Comparison of ENCODE assay signal across 31 cellular contexts in the genomic region with DNA sequence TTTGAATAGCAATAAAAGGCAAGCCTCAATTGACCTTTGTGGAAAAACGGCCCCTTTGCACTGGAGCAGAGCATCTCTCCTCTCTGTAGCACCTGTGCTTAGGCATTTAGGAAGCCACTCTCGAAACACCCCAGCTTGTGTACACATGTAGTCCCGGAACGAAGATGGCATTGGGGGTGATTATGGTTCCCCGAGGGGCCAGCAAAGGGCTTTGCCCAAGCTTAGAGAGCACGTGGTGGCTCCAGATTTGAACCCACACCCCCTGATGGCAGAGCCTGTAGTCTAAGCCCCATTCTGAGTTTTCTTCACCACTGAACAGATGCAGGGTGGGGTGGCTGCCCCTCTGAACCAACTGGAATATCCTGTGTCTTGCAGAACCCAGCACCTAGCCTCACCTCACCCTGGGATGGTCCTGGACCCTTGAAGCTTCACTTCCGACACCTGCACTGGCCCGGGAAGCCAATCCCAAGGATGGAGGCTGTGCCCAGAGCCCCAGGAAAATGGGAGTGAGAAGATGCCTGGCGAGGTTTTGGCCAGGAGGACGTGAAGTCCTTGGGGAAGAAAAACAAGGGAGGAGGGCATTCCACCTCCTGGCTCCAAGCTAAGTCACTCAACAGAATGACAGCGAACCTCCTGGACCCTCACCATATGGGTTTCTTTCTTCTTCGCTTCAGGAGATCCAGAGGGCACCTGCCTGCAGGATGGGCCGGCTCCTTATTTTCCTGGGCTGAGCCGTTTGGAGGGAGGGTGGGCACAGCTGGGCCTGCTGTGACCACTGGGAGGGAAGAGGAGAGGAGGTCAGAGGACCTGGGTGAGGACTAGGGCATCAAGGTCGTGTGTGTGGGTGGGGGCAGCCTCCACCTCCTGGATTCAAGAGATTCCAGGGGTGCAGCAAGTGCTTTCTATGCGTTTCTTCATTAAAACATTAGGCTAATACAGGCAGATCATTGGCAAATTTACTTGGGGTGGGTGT. TPM values are rescaled to one million over a fixed set of nuclear protein-coding genes. Genes with fewer than 3 reads are reported as not detected.
DNase-seq lines count a peak whose midpoint lies in the region; ATAC-seq and TF ChIP-seq lines count a peak whose summit lies in the region.
"Had no signal": no experiment of that assay in that cellular context is flagged by ENCODE, and none has a peak within 500 bp of the region (broad histone marks: within the 10 kb centered on the region; RNA-seq: fewer than 3 reads in every experiment).

No MANE protein-coding gene starts in this region.

- H3K36me3 Mint-ChIP-seq in activated CD4-positive, alpha-beta T cell treated with anti-CD3 and anti-CD28 coated beads, Interleukin-2, amount 10 ng/mL, durations not matched to agents 24 days and 14 days (ENCODE audit: low read depth): no peaks in the 10 kb centered on the region
- no peaks in the 10 kb centered on the region for H3K36me3 Mint-ChIP-seq in CD14-positive monocyte
- H3K36me3 Mint-ChIP-seq: activated naive CD8-positive, alpha-beta T cell treated with anti-CD3 and anti-CD28 coated beads for 36 hours; mesothelial cell of epicardium; T-cell had no signal

- intact Hi-C loops in activated CD4-positive, alpha-beta T cell treated with anti-CD3 and anti-CD28 coated beads, Interleukin-2, amount 10 ng/mL, durations not matched to agents 24 days and 14 days (cut with micrococcal nuclease): no loop called here
- intact Hi-C loops in CD14-positive monocyte (cut with micrococcal nuclease) (no loop called here), colonic mucosa (cut with DNase I) (no loop called here)

- H3K27ac Mint-ChIP-seq in activated CD4-positive, alpha-beta T cell treated with anti-CD3 and anti-CD28 coated beads, Interleukin-2, amount 10 ng/mL, durations not matched to agents 24 days and 14 days: no peak overlapping the region
- H3K27ac Mint-ChIP-seq in CD14-positive monocyte: no peak overlapping the region
- H3K27ac Mint-ChIP-seq: activated CD4-positive, alpha-beta T cell treated with anti-CD3 and anti-CD28 coated beads, Interleukin-2, amount 10 ng/mL, durations not matched to agents 7 days and 5 days; activated naive CD8-positive, alpha-beta T cell treated with anti-CD3 and anti-CD28 coated beads for 36 hours; activated T-helper 2 cell treated with anti-CD3 and anti-CD28 coated beads, Interferon-gamma antibody, Interleukin-2, Interleukin-4, amounts not matched to agents 10 μg/mL and 5 μg/mL and 100 μg/mL, durations not matched to agents 14 hours and 24 hours and 36 hours; CD4-positive, alpha-beta T cell; H9; mesothelial cell of epicardium; stimulated activated naive B cell treated with anti-CD40 and anti-IgM and Interleukin-4, amounts not matched to agents 10 μg/mL and 1 μg/mL and 100 μg/mL, for 72 hours; T-cell had no signal

- H3K36me3 ChIP-seq in colonic mucosa (no peaks in the 10 kb centered on the region), neuronal stem cell (replicated peaks in 1 of 2; ENCODE audit: control insufficient read depth in 2 of 2, insufficient read depth in 2 of 2, low read length in 2 of 2) (no peaks in the 10 kb centered on the region), mesendoderm (ENCODE audit: control insufficient read depth, insufficient read depth, low read length) (no peaks in the 10 kb centered on the region)
- H3K36me3 ChIP-seq: left ventricle myocardium inferior had no signal

- no peak for TF ChIP-seq CTCF in CD14-positive monocyte (IDR thresholded peaks at IDR 0.05)
- TF ChIP-seq CTCF in colonic mucosa (IDR thresholded peaks at IDR 0.05): no peak

- H3K23ac ChIP-seq in neuronal stem cell (ENCODE audit: low read depth, low read length, poor library complexity): no peak overlapping the region
- no peak overlapping the region for H3K23ac ChIP-seq in mesendoderm (ENCODE audit: low read length)

- H3K9me3 ChIP-seq in colonic mucosa: no peaks in the 10 kb centered on the region
- H3K9me3 ChIP-seq in neuronal stem cell (replicated peaks in 1 of 2; ENCODE audit: control insufficient read depth in 2 of 2, insufficient read depth in 1 of 2, low read depth in 1 of 2, low read length in 2 of 2): no peaks in the 10 kb centered on the region
- H3K9me3 ChIP-seq: psoas muscle had no signal

- H2BK5ac ChIP-seq in neuronal stem cell (ENCODE audit: low read length) (no peak overlapping the region), mesendoderm (ENCODE audit: low read length) (no peak overlapping the region)

- no peak overlapping the region for H3K56ac ChIP-seq in mesendoderm (ENCODE audit: low read length)

- no peak overlapping the region for H3K9ac ChIP-seq in colonic mucosa (ENCODE audit: low read depth in 2 of 2, low read length in 2 of 2)
- H3K9ac ChIP-seq in neuronal stem cell (ENCODE audit: low read depth, low read length, poor library complexity): no peak overlapping the region
- no peak overlapping the region for H3K9ac ChIP-seq in mesendoderm (ENCODE audit: low read length)

- H3K27me3 ChIP-seq in colonic mucosa (no peaks in the 10 kb centered on the region), neuronal stem cell (ENCODE audit: control insufficient read depth in 3 of 3, insufficient read depth in 3 of 3, low read depth in 1 of 3, low read length in 3 of 3) (peaks cover 0 to 51% (median 0%) of the 10 kb centered on the region in 3 experiments), mesendoderm (ENCODE audit: insufficient read depth, low read length, poor library complexity) (no peaks in the 10 kb centered on the region)

- H4K91ac ChIP-seq in neuronal stem cell (ENCODE audit: low read depth, low read length, poor library complexity): no peak overlapping the region

- ATAC-seq in stimulated activated naive CD8-positive, alpha-beta T cell treated with anti-CD3 and anti-CD28 coated beads, Interleukin-15, Interleukin-2, amounts not matched to agents 100 U/mL and 50 U/mL, for 24 hours: no peak
- ATAC-seq: GM12878; psoas muscle; stimulated activated naive B cell treated with anti-CD40 and anti-IgM and Interleukin-4, amounts not matched to agents 10 μg/mL and 1 μg/mL and 100 μg/mL, for 72 hours; T-cell had no signal

- peak overlapping the region; percentile 63 for H3K14ac ChIP-seq in neuronal stem cell (ENCODE audit: low read length)

- H4K5ac ChIP-seq in mesendoderm (ENCODE audit: low read length): no peak overlapping the region

- H3K4me2 ChIP-seq in neuronal stem cell (ENCODE audit: insufficient read depth, low read length, poor library complexity, severe bottlenecking) (no peak overlapping the region), mesendoderm (ENCODE audit: low read length) (no peak overlapping the region)

- no peak overlapping the region for H3K4me3 Mint-ChIP-seq in activated CD4-positive, alpha-beta T cell treated with anti-CD3 and anti-CD28 coated beads, Interleukin-2, amount 10 ng/mL, durations not matched to agents 24 days and 14 days
- no peak overlapping the region for H3K4me3 Mint-ChIP-seq in CD14-positive monocyte
- H3K4me3 Mint-ChIP-seq: activated CD4-positive, alpha-beta T cell treated with anti-CD3 and anti-CD28 coated beads, Interleukin-2, amount 10 ng/mL, durations not matched to agents 7 days and 5 days; activated naive CD8-positive, alpha-beta T cell treated with anti-CD3 and anti-CD28 coated beads for 36 hours; CD4-positive, alpha-beta T cell; H9; mesothelial cell of epicardium; stimulated activated naive B cell treated with anti-CD40 and anti-IgM and Interleukin-4, amounts not matched to agents 10 μg/mL and 1 μg/mL and 100 μg/mL, for 72 hours; T-cell had no signal

- peaks cover 3% of the 10 kb centered on the region for H3K9me3 Mint-ChIP-seq in activated CD4-positive, alpha-beta T cell treated with anti-CD3 and anti-CD28 coated beads, Interleukin-2, amount 10 ng/mL, durations not matched to agents 24 days and 14 days
- H3K9me3 Mint-ChIP-seq in CD14-positive monocyte: peaks cover 0 to 10% (median 5%) of the 10 kb centered on the region in 7 donors
- H3K9me3 Mint-ChIP-seq: activated CD4-positive, alpha-beta T cell treated with anti-CD3 and anti-CD28 coated beads, Interleukin-2, amount 10 ng/mL, durations not matched to agents 7 days and 5 days; activated T-helper 2 cell treated with anti-CD3 and anti-CD28 coated beads, Interferon-gamma antibody, Interleukin-2, Interleukin-4, amounts not matched to agents 10 μg/mL and 5 μg/mL and 100 μg/mL, durations not matched to agents 14 hours and 24 hours and 36 hours had no signal

- DNase-seq in activated CD4-positive, alpha-beta T cell treated with anti-CD3 and anti-CD28 coated beads, Interleukin-2, amount 10 ng/mL, durations not matched to agents 24 days and 14 days: peak; percentile 38
- DNase-seq in activated CD4-positive, alpha-beta T cell treated with anti-CD3 and anti-CD28 coated beads for 48 hours: no peak
- DNase-seq in CD14-positive monocyte (ENCODE audit: low spot score): peak; percentile 27
- DNase-seq in colonic mucosa: peak; percentile 14
- DNase-seq in neuronal stem cell (ENCODE audit: low spot score): no peak
- no peak for DNase-seq in mesendoderm
- DNase-seq in stimulated activated naive CD8-positive, alpha-beta T cell treated with anti-CD3 and anti-CD28 coated beads, Interleukin-15, Interleukin-2, amounts not matched to agents 100 U/mL and 50 U/mL, for 24 hours: no peak
- DNase-seq in NCI-H226: no peak
- DNase-seq: activated CD4-positive, alpha-beta T cell treated with anti-CD3 and anti-CD28 coated beads, Interleukin-2, amount 10 ng/mL, durations not matched to agents 7 days and 5 days; activated naive CD8-positive, alpha-beta T cell treated with anti-CD3 and anti-CD28 coated beads for 36 hours; CD4-positive, alpha-beta T cell; DMS 273 treated with DMSO at 0.1 percent for 48 hours; effector memory CD4-positive, alpha-beta T cell; EL; H9; KG1; left ventricle myocardium inferior; NCI-H1105; NCI-H187 treated with DMSO at 0.1 percent for 48 hours; NCI-H2171 treated with DMSO at 0.1 percent for 48 hours; NCI-H524 treated with DMSO at 0.1 percent for 48 hours; OCI-M1; psoas muscle; stimulated activated naive B cell treated with anti-CD40 and anti-IgM and Interleukin-4, amounts not matched to agents 10 μg/mL and 1 μg/mL and 100 μg/mL, for 72 hours had no signal

- H3K27ac ChIP-seq in colonic mucosa (no peak overlapping the region), neuronal stem cell (replicated peaks; ENCODE audit: low read length) (no peak overlapping the region), mesendoderm (ENCODE audit: low read depth, low read length) (no peak overlapping the region)
- H3K27ac ChIP-seq: 22Rv1, left ventricle myocardium inferior, psoas muscle, RWPE1 had no signal

- H3K18ac ChIP-seq in neuronal stem cell (ENCODE audit: low read length) (peak overlapping the region; percentile 12), mesendoderm (ENCODE audit: low read length) (no peak overlapping the region)

- no peak overlapping the region for H2BK15ac ChIP-seq in neuronal stem cell (ENCODE audit: low read length)
- no peak overlapping the region for H2BK15ac ChIP-seq in mesendoderm (replicated peaks; ENCODE audit: low read depth)

- H3K4me1 ChIP-seq in colonic mucosa (no peaks in the 10 kb centered on the region), neuronal stem cell (ENCODE audit: control insufficient read depth in 2 of 2, insufficient read depth in 1 of 2, low read depth in 1 of 2, low read length in 2 of 2) (peaks cover 0 to 4% of the 10 kb centered on the region in 2 donors), mesendoderm (ENCODE audit: control insufficient read depth, low read depth, low read length) (no peaks in the 10 kb centered on the region)
- H3K4me1 ChIP-seq: left ventricle myocardium inferior, psoas muscle had no signal

- H2AK5ac ChIP-seq in neuronal stem cell (ENCODE audit: low read depth, low read length): peak overlapping the region; percentile 41
- H2AK5ac ChIP-seq in mesendoderm (ENCODE audit: low read length): no peak overlapping the region

- H2BK12ac ChIP-seq in neuronal stem cell (ENCODE audit: low read length): no peak overlapping the region

- H2AFZ ChIP-seq in neuronal stem cell (ENCODE audit: low read length): no peak overlapping the region

- no peaks in the 10 kb centered on the region for H3K4me1 Mint-ChIP-seq in activated CD4-positive, alpha-beta T cell treated with anti-CD3 and anti-CD28 coated beads, Interleukin-2, amount 10 ng/mL, durations not matched to agents 24 days and 14 days
- peaks cover 3% of the 10 kb centered on the region for H3K4me1 Mint-ChIP-seq in CD14-positive monocyte
- H3K4me1 Mint-ChIP-seq: activated CD4-positive, alpha-beta T cell treated with anti-CD3 and anti-CD28 coated beads, Interleukin-2, amount 10 ng/mL, durations not matched to agents 7 days and 5 days; activated naive CD8-positive, alpha-beta T cell treated with anti-CD3 and anti-CD28 coated beads for 36 hours; mesothelial cell of epicardium; stimulated activated naive B cell treated with anti-CD40 and anti-IgM and Interleukin-4, amounts not matched to agents 10 μg/mL and 1 μg/mL and 100 μg/mL, for 72 hours; T-cell had no signal

- no peak overlapping the region for H4K8ac ChIP-seq in neuronal stem cell (ENCODE audit: low read depth, low read length)
- no peak overlapping the region for H4K8ac ChIP-seq in mesendoderm (ENCODE audit: low read depth, low read length)

- H2BK120ac ChIP-seq in neuronal stem cell (ENCODE audit: low read depth, low read length) (no peak overlapping the region), mesendoderm (ENCODE audit: low read depth, low read length) (no peak overlapping the region)

- WGBS in neuronal stem cell (ENCODE audit: extremely low coverage in 2 of 2, insufficient read length in 2 of 2, insufficient replicate concordance in 1 of 2), 2 donors: no CpG with 5 or more reads among the region's 16 CpGs
- no CpG with 5 or more reads among the region's 16 CpGs for whole genome bisulfite sequencing in mesendoderm (ENCODE audit: extremely low coverage, insufficient coverage, low lambda C conversion rate)

- no peaks in the 10 kb centered on the region for H3K79me1 ChIP-seq in neuronal stem cell (ENCODE audit: low read depth, low read length)
- H3K79me1 ChIP-seq in mesendoderm (ENCODE audit: low read length): no peaks in the 10 kb centered on the region

- H3K4me3 ChIP-seq in colonic mucosa (no peak overlapping the region), neuronal stem cell (ENCODE audit: low read length in 2 of 2) (no peak overlapping the region), mesendoderm (ENCODE audit: low read length) (no peak overlapping the region)
- H3K4me3 ChIP-seq: GM12878, left ventricle myocardium inferior, psoas muscle had no signal

- peaks cover 22% of the 10 kb centered on the region for H3K27me3 Mint-ChIP-seq in activated CD4-positive, alpha-beta T cell treated with anti-CD3 and anti-CD28 coated beads, Interleukin-2, amount 10 ng/mL, durations not matched to agents 24 days and 14 days
- peaks cover 3 to 5% (median 3%) of the 10 kb centered on the region in 3 donors for H3K27me3 Mint-ChIP-seq in CD14-positive monocyte (ENCODE audit: low read depth in 3 of 3)

- H3K4ac ChIP-seq in neuronal stem cell (ENCODE audit: low read length) (no peak overlapping the region), mesendoderm (ENCODE audit: low read depth, low read length) (no peak overlapping the region)

- H3K79me2 ChIP-seq in mesendoderm (ENCODE audit: control insufficient read depth, insufficient read depth, low read length): no peaks in the 10 kb centered on the region

RNA-seq across cellular contexts. Expression of gene IGFN1, which starts 37.7 kb away (rescaled TPM):
- total RNA-seq in activated CD4-positive, alpha-beta T cell treated with anti-CD3 and anti-CD28 coated beads, Interleukin-2, amount 10 ng/mL, durations not matched to agents 24 days and 14 days: not detected in 2 replicates
- polyA plus RNA-seq in CD14-positive monocyte: not detected
- total RNA-seq in colonic mucosa: under 1 TPM; 0.12 to 0.16 TPM
- 0.15 TPM for polyA plus RNA-seq in neuronal stem cell (2013, experiment 1 of 2)
- 0.12 TPM for polyA plus RNA-seq in neuronal stem cell (2013, experiment 2 of 2)
- 0.01 TPM for polyA plus RNA-seq in mesendoderm (2013, experiment 1 of 2)
- polyA plus RNA-seq in mesendoderm (2013, experiment 2 of 2): 0.04 TPM
- total RNA-seq: activated CD4-positive, alpha-beta T cell treated with anti-CD3 and anti-CD28 coated beads, Interleukin-2, amount 10 ng/mL, durations not matched to agents 7 days and 5 days; activated naive CD8-positive, alpha-beta T cell treated with anti-CD3 and anti-CD28 coated beads for 36 hours; activated T-helper 2 cell treated with anti-CD3 and anti-CD28 coated beads, Interferon-gamma antibody, Interleukin-2, Interleukin-4, amounts not matched to agents 10 μg/mL and 5 μg/mL and 100 μg/mL, durations not matched to agents 14 hours and 24 hours and 36 hours; CD4-positive, alpha-beta T cell; GM12878; H9; left ventricle myocardium inferior; T-cell had no signal
- polyA plus RNA-seq: GM12878 had no signal

RNA-seq across cellular contexts. Expression of gene PKP1, which starts 55.0 kb away (rescaled TPM):
- total RNA-seq in activated CD4-positive, alpha-beta T cell treated with anti-CD3 and anti-CD28 coated beads, Interleukin-2, amount 10 ng/mL, durations not matched to agents 24 days and 14 days: not detected in 2 replicates
- polyA plus RNA-seq in CD14-positive monocyte: not detected
- total RNA-seq in colonic mucosa: under 1 TPM; 0.54 to 0.74 TPM
- 0.04 TPM for polyA plus RNA-seq in neuronal stem cell (2013, experiment 1 of 2)
- 0.03 TPM for polyA plus RNA-seq in neuronal stem cell (2013, experiment 2 of 2)
- 0.58 TPM for polyA plus RNA-seq in mesendoderm (2013, experiment 1 of 2)
- polyA plus RNA-seq in mesendoderm (2013, experiment 2 of 2): 0.49 TPM
- total RNA-seq: activated CD4-positive, alpha-beta T cell treated with anti-CD3 and anti-CD28 coated beads, Interleukin-2, amount 10 ng/mL, durations not matched to agents 7 days and 5 days; activated T-helper 2 cell treated with anti-CD3 and anti-CD28 coated beads, Interferon-gamma antibody, Interleukin-2, Interleukin-4, amounts not matched to agents 10 μg/mL and 5 μg/mL and 100 μg/mL, durations not matched to agents 14 hours and 24 hours and 36 hours; CD4-positive, alpha-beta T cell; GM12878; SK-MEL-5 had no signal

Comparison
In these comparisons a context has a peak if more than half of its experiments do, and no peak if none do; other contexts are left out.
1. DNase-seq: peak in activated CD4-positive, alpha-beta T cell treated with anti-CD3 and anti-CD28 coated beads, Interleukin-2, amount 10 ng/mL, durations not matched to agents 24 days and 14 days (single experiment), CD14-positive monocyte (single experiment) and colonic mucosa (single experiment); none in activated CD4-positive, alpha-beta T cell treated with anti-CD3 and anti-CD28 coated beads for 48 hours (single experiment), neuronal stem cell (single experiment), mesendoderm (single experiment), stimulated activated naive CD8-positive, alpha-beta T cell treated with anti-CD3 and anti-CD28 coated beads, Interleukin-15, Interleukin-2, amounts not matched to agents 100 U/mL and 50 U/mL, for 24 hours (single experiment) and NCI-H226 (single experiment).